ENCODE assay signal across 3 cellular contexts in genomic region chr5:141022384-141022783, GRCh38.
A peak's percentile ranks its signal among the peaks of the same experiment; 100 is the strongest.
TF ChIP-seq lines count a peak whose summit lies in the region.

No MANE protein-coding gene starts in this region.

TF ChIP-seq in HepG2, 621 proteins besides CTCF, POLR2A, EP300 and RAD21:
- TF ChIP-seq CEBPB (IDR thresholded peaks at IDR 0.05; ENCODE audit: borderline replicate concordance, low read depth, low read length) (peak; percentile 61; the same call in 1 of the 2 replicates), ZNF569 (CRISPR knock-in tag; IDR thresholded peaks at IDR 0.05; ENCODE audit: borderline replicate concordance) (no peak)
TF ChIP-seq in HepG2: peak in this region for 1.

TF ChIP-seq in IMR-90, 13 proteins besides CTCF, POLR2A, EP300 and RAD21:
- TF ChIP-seq CEBPB (IDR thresholded peaks at IDR 0.05; ENCODE audit: low read depth, low read length) (peak; percentile 38), MXI1 (IDR thresholded peaks at IDR 0.05; ENCODE audit: borderline replicate concordance, low read depth, low read length) (no peak)

TF ChIP-seq in H1, 55 proteins besides CTCF, POLR2A, EP300 and RAD21:
- TF ChIP-seq SUZ12 (IDR thresholded peaks at IDR 0.05; ENCODE audit: low read length) (no peak), CEBPB (IDR thresholded peaks at IDR 0.05; ENCODE audit: low read depth, low read length) (peak; percentile 57; the same call in 1 of the 2 replicates)
